ENCODE assay signal across 31 cellular contexts in genomic region chr16:85697441-85697840, GRCh38. TPM values are rescaled to one million over a fixed set of nuclear protein-coding genes. Genes with fewer than 3 reads are reported as not detected.
A peak's percentile ranks its signal among the peaks of the same experiment; 100 is the strongest.
DNase-seq lines count a peak whose midpoint lies in the region; ATAC-seq and TF ChIP-seq lines count a peak whose summit lies in the region.
"Had no signal": no experiment of that assay in that cellular context is flagged by ENCODE, and none has a peak within 500 bp of the region (broad histone marks: within the 10 kb centered on the region; RNA-seq: fewer than 3 reads in every experiment).

No MANE protein-coding gene starts in this region.

- no peak overlapping the region for H2AFZ ChIP-seq in OCI-LY1 (ENCODE audit: low read length)
- H2AFZ ChIP-seq: parathyroid adenoma had no signal

- no peaks in the 10 kb centered on the region for H3F3A ChIP-seq in OCI-LY1 (ENCODE audit: insufficient read depth, low read length)

- no peak overlapping the region for H3K9ac ChIP-seq in OCI-LY1 (ENCODE audit: low read length)
- H3K9ac ChIP-seq: parathyroid adenoma had no signal

- no peaks in the 10 kb centered on the region for H3K9me2 ChIP-seq in OCI-LY1 (ENCODE audit: low read depth, low read length)

- CTCF ChIA-PET in activated naive CD4-positive, alpha-beta T cell treated with anti-CD3 and anti-CD28 coated beads for 36 hours (lab: Charles Lee), result no interaction called here

- no peak overlapping the region for H3K4me3 Mint-ChIP-seq in activated naive CD4-positive, alpha-beta T cell treated with anti-CD3 and anti-CD28 coated beads for 36 hours
- H3K4me3 Mint-ChIP-seq: activated CD4-positive, alpha-beta memory T cell treated with anti-CD3 and anti-CD28 coated beads, Interleukin-2, amount 10 ng/mL, durations not matched to agents 7 days and 5 days; activated naive CD8-positive, alpha-beta T cell treated with anti-CD3 and anti-CD28 coated beads, Interleukin-2, amount 10 ng/mL, durations not matched to agents 7 days and 5 days; CD8-positive, alpha-beta T cell; endodermal cell; IgD-negative memory B cell; immature natural killer cell; memory B cell; stimulated activated naive CD8-positive, alpha-beta T cell treated with anti-CD3 and anti-CD28 coated beads, Interleukin-15, Interleukin-2, amounts not matched to agents 100 ng/mL and 50 ng/mL, for 24 hours; T-cell had no signal

- H3K4me1 ChIP-seq in OCI-LY1 (ENCODE audit: insufficient read depth, low read length, severe bottlenecking), result peaks cover 12% of the 10 kb centered on the region
- H3K4me1 ChIP-seq in foreskin keratinocyte, result peaks cover 15% of the 10 kb centered on the region
- H3K4me1 ChIP-seq: ascending aorta, gastroesophageal sphincter, uterus had no signal

- H3K4me2 ChIP-seq in OCI-LY1 (ENCODE audit: low read length), result peak overlapping the region; percentile 14; the same call in 1 of the 2 replicates

- no peaks in the 10 kb centered on the region for H3K9me3 ChIP-seq in OCI-LY1 (ENCODE audit: low read length)
- H3K9me3 ChIP-seq: uterus had no signal

- intact Hi-C loops in activated naive CD4-positive, alpha-beta T cell treated with anti-CD3 and anti-CD28 coated beads for 36 hours (cut with micrococcal nuclease), result no loop called here

- H3K36me3 Mint-ChIP-seq in activated naive CD4-positive, alpha-beta T cell treated with anti-CD3 and anti-CD28 coated beads for 36 hours (ENCODE audit: low read depth), result no peaks in the 10 kb centered on the region
- H3K36me3 Mint-ChIP-seq: activated naive CD8-positive, alpha-beta T cell treated with anti-CD3 and anti-CD28 coated beads, Interleukin-2, amount 10 ng/mL, durations not matched to agents 7 days and 5 days; CD8-positive, alpha-beta T cell; immature natural killer cell; memory B cell; T-cell had no signal

- peaks cover 15% of the 10 kb centered on the region for H3K27me3 Mint-ChIP-seq in activated naive CD4-positive, alpha-beta T cell treated with anti-CD3 and anti-CD28 coated beads for 36 hours (ENCODE audit: low read depth)

- no peaks in the 10 kb centered on the region for H4K20me1 ChIP-seq in OCI-LY1 (ENCODE audit: insufficient read depth, low read length)

- H3K36me3 ChIP-seq in OCI-LY1 (ENCODE audit: insufficient read depth, low read length), result no peaks in the 10 kb centered on the region
- H3K36me3 ChIP-seq: ascending aorta, gastroesophageal sphincter, uterus had no signal

- DNase-seq in NCI-H1436 (lab: John Stamatoyannopoulos, UW), result peak; percentile 32
- DNase-seq in NCI-H1436 treated with DMSO at 0.1 percent for 48 hours (lab: John Stamatoyannopoulos, UW), result no peak
- peak; percentile 61 for DNase-seq in DMS153 (lab: John Stamatoyannopoulos, UW)
- DNase-seq in foreskin keratinocyte, result no peak
- no peak for DNase-seq in activated naive CD4-positive, alpha-beta T cell treated with anti-CD3 and anti-CD28 coated beads for 36 hours
- DNase-seq in LoVo (ENCODE audit: low spot score), result no peak
- no peak for DNase-seq in iPS-NIHi11 (ENCODE audit: low spot score)
- DNase-seq: activated CD4-positive, alpha-beta memory T cell treated with anti-CD3 and anti-CD28 coated beads, Interleukin-2, amount 10 ng/mL, durations not matched to agents 7 days and 5 days; activated CD4-positive, CD25-positive, alpha-beta regulatory T cell treated with anti-CD3 and anti-CD28 coated beads, Interleukin-2, amount 50 U/mL, for 72 hours; activated naive CD8-positive, alpha-beta T cell treated with anti-CD3 and anti-CD28 coated beads, Interleukin-2, amount 10 ng/mL, durations not matched to agents 7 days and 5 days; AML-193; CD8-positive, alpha-beta T cell; central memory CD4-positive, alpha-beta T cell; DMS79 treated with DMSO at 0.1 percent for 48 hours; endodermal cell; hippocampal formation; immature natural killer cell; NCI-H1930; NK-92 treated with Interleukin-12 subunit alpha and Interleukin-12 subunit beta, amount 100 ng/mL, for 24 hours; small intestine; T-cell; uterus had no signal

- H3K9me3 Mint-ChIP-seq in activated naive CD4-positive, alpha-beta T cell treated with anti-CD3 and anti-CD28 coated beads for 36 hours, result no peaks in the 10 kb centered on the region
- H3K9me3 Mint-ChIP-seq: activated CD4-positive, alpha-beta memory T cell treated with anti-CD3 and anti-CD28 coated beads, Interleukin-2, amount 10 ng/mL, durations not matched to agents 7 days and 5 days; activated naive CD8-positive, alpha-beta T cell treated with anti-CD3 and anti-CD28 coated beads, Interleukin-2, amount 10 ng/mL, durations not matched to agents 7 days and 5 days; activated T-helper 2 cell treated with anti-CD3 and anti-CD28 coated beads, Interferon-gamma antibody, Interleukin-2, Interleukin-4, amounts not matched to agents 10 μg/mL and 5 μg/mL and 100 μg/mL, durations not matched to agents 14 hours and 24 hours and 36 hours; CD8-positive, alpha-beta T cell; endodermal cell; IgD-negative memory B cell; immature natural killer cell; memory B cell; stimulated activated naive CD8-positive, alpha-beta T cell treated with anti-CD3 and anti-CD28 coated beads, Interleukin-15, Interleukin-2, amounts not matched to agents 100 ng/mL and 50 ng/mL, for 24 hours had no signal

- no peaks in the 10 kb centered on the region for H3K79me2 ChIP-seq in OCI-LY1 (ENCODE audit: insufficient read depth, low read length)
- H3K79me2 ChIP-seq: parathyroid adenoma had no signal

- TF ChIP-seq CTCF in OCI-LY1 (IDR thresholded peaks at IDR 0.05; ENCODE audit: low read length) (no peak), foreskin keratinocyte (conservative IDR thresholded peaks at IDR 0.05) (no peak)

- no peaks in the 10 kb centered on the region for H3K4me1 Mint-ChIP-seq in activated naive CD4-positive, alpha-beta T cell treated with anti-CD3 and anti-CD28 coated beads for 36 hours (ENCODE audit: low read depth)
- H3K4me1 Mint-ChIP-seq: activated CD4-positive, alpha-beta memory T cell treated with anti-CD3 and anti-CD28 coated beads, Interleukin-2, amount 10 ng/mL, durations not matched to agents 7 days and 5 days; activated naive CD8-positive, alpha-beta T cell treated with anti-CD3 and anti-CD28 coated beads, Interleukin-2, amount 10 ng/mL, durations not matched to agents 7 days and 5 days; endodermal cell; immature natural killer cell; memory B cell; T-cell had no signal

- H3K27ac ChIP-seq in OCI-LY1 (ENCODE audit: low read depth, low read length, poor library complexity, severe bottlenecking) (no peak overlapping the region), foreskin keratinocyte (no peak overlapping the region)
- H3K27ac ChIP-seq: ascending aorta, gastroesophageal sphincter, parathyroid adenoma, uterus had no signal

- no peak overlapping the region for H3K4me3 ChIP-seq in OCI-LY1 (ENCODE audit: low read depth, low read length, poor library complexity, severe bottlenecking)
- H3K4me3 ChIP-seq: ascending aorta, gastroesophageal sphincter, uterus had no signal

- ATAC-seq in foreskin keratinocyte, result peak; percentile 32
- ATAC-seq: CD8-positive, alpha-beta T cell; gastroesophageal sphincter; T-cell had no signal

- no peak overlapping the region for H3K27ac Mint-ChIP-seq in activated naive CD4-positive, alpha-beta T cell treated with anti-CD3 and anti-CD28 coated beads for 36 hours
- H3K27ac Mint-ChIP-seq: activated naive CD8-positive, alpha-beta T cell treated with anti-CD3 and anti-CD28 coated beads, Interleukin-2, amount 10 ng/mL, durations not matched to agents 7 days and 5 days; activated T-helper 2 cell treated with anti-CD3 and anti-CD28 coated beads, Interferon-gamma antibody, Interleukin-2, Interleukin-4, amounts not matched to agents 10 μg/mL and 5 μg/mL and 100 μg/mL, durations not matched to agents 14 hours and 24 hours and 36 hours; CD8-positive, alpha-beta T cell; endodermal cell; IgD-negative memory B cell; immature natural killer cell; memory B cell; stimulated activated naive CD8-positive, alpha-beta T cell treated with anti-CD3 and anti-CD28 coated beads, Interleukin-15, Interleukin-2, amounts not matched to agents 100 ng/mL and 50 ng/mL, for 24 hours; T-cell had no signal

- peaks cover 4% of the 10 kb centered on the region; the same call in 1 of the 2 replicates for H3K27me3 ChIP-seq in OCI-LY1 (ENCODE audit: insufficient read depth, low read length)
- H3K27me3 ChIP-seq in foreskin keratinocyte, result no peaks in the 10 kb centered on the region
- H3K27me3 ChIP-seq: uterus had no signal

RNA-seq across cellular contexts. Expression of gene GINS2, which starts 8.7 kb away (rescaled TPM):
- total RNA-seq in foreskin keratinocyte, result 27.1 and 28.4 TPM in 2 replicates
- polyA plus RNA-seq in foreskin keratinocyte, result 37.7 and 37.8 TPM in 2 replicates
- 10 to 100 TPM; 60.7 to 66.6 TPM for total RNA-seq in activated naive CD4-positive, alpha-beta T cell treated with anti-CD3 and anti-CD28 coated beads for 36 hours
- total RNA-seq: ascending aorta had no signal

RNA-seq across cellular contexts. Expression of gene C16orf74, which starts 53.5 kb away (rescaled TPM):
- total RNA-seq in foreskin keratinocyte, result 91.8 and 94.7 TPM in 2 replicates
- 145 and 164 TPM in 2 replicates for polyA plus RNA-seq in foreskin keratinocyte
- under 1 TPM; 0.50 to 0.64 TPM for total RNA-seq in activated naive CD4-positive, alpha-beta T cell treated with anti-CD3 and anti-CD28 coated beads for 36 hours
- total RNA-seq: activated T-helper 2 cell treated with anti-CD3 and anti-CD28 coated beads, Interferon-gamma antibody, Interleukin-2, Interleukin-4, amounts not matched to agents 10 μg/mL and 5 μg/mL and 100 μg/mL, durations not matched to agents 14 hours and 24 hours and 36 hours; ascending aorta had no signal
- polyA plus RNA-seq: neural cell had no signal

Comparison
In these comparisons a context has a peak if more than half of its experiments do, and no peak if none do; other contexts are left out.
1. DNase-seq: peak in NCI-H1436 (single experiment) and DMS153 (single experiment); none in NCI-H1436 treated with DMSO at 0.1 percent for 48 hours (single experiment), foreskin keratinocyte (0 of 2), activated naive CD4-positive, alpha-beta T cell treated with anti-CD3 and anti-CD28 coated beads for 36 hours (single experiment), LoVo (single experiment) and iPS-NIHi11 (single experiment).
2. RNA of gene C16orf74, which starts 53.5 kb away (total RNA-seq): 91.8 to 94.7 TPM in foreskin keratinocyte; 0.50 to 0.64 TPM in activated naive CD4-positive, alpha-beta T cell treated with anti-CD3 and anti-CD28 coated beads for 36 hours; every median in the first group is over 10 times any median in the second.